In the genomic region with DNA sequence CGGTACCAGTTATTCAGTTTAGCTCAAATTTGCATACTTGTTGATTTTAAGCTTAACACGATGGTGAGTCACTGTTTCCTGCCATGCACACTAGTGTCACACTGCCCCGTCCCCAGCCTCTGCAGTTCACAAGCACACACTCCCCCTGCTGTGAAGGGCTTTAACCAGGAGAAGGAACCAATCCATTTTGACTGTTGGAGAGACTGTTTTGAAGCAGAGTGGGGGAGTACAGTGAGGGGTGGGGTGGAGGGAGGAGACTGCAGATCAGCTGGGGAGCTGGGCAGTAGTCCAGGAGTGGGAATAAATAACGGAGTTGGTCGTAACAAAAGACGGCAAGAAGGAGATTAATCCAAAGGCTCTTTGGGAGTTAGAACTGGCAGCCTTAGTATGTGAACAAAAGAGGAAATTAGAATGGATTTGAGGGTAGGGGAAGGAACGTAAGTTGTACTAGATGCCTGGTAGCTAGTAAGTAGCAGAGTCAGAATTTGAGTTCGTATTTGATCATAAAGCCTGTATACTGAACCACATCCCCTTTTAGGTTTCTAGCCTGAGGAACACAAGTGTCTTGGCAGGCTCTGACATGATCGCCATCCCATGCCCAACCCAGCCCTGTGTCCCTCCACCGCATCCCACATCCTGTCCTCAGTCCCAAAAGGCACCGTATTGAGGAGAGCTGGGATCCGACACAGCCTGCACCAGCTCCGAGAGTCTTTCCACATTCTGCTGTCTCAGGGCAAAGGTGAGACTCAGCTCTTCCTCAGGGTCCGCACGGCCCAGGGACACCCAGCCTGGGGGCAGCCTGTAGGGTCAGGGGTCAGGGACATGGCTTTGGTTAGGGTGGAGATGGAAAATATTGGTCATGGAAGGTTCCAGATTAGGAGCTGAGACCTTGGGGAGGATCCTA, we compare ENCODE assay signal across 8 cellular contexts. TPM values are rescaled to one million over a fixed set of nuclear protein-coding genes. Genes with fewer than 3 reads are reported as not detected.
A peak's percentile ranks its signal among the peaks of the same experiment; 100 is the strongest.
DNase-seq lines count a peak whose midpoint lies in the region; ATAC-seq and TF ChIP-seq lines count a peak whose summit lies in the region.

No MANE protein-coding gene starts in this region.

- H3K27ac ChIP-seq in iPS-18a (ENCODE audit: low read length) (no peak overlapping the region), spleen (peak overlapping the region; percentile 91 to 98 (median 94))

- 1 to 4% (median 3%) methylated on average over 15 of the region's 15 CpGs for WGBS in spleen, 5 donors

- H3K9me3 ChIP-seq in iPS-18a (ENCODE audit: control insufficient read depth, low read depth, low read length), result no peaks in the 10 kb centered on the region
- H3K9me3 ChIP-seq in spleen, result no peaks in the 10 kb centered on the region

- intact Hi-C loops in spleen (cut with DNase I; ENCODE audit: low total_unique reads), result no loop called here

- TF ChIP-seq POLR2A in spleen (IDR thresholded peaks at IDR 0.05), result peak in 1 of 3 donors; percentile 68

- DNase-seq in CD1c-positive myeloid dendritic cell (ENCODE audit: extremely low spot score) (peak; percentile 83), T-helper 1 cell (peak; percentile 42 to 72 (median 60)), astrocyte of the hippocampus (ENCODE audit: low read depth, low spot score) (peak; percentile 89), spleen (peak; percentile 86), HuH-7.5 (ENCODE audit: low spot score) (no peak), NCI-H2171 treated with DMSO at 0.1 percent for 48 hours (lab: John Stamatoyannopoulos, UW) (no peak)

- H3K36me3 ChIP-seq in iPS-18a (ENCODE audit: control insufficient read depth, low read depth, low read length) (peaks cover 2% of the 10 kb centered on the region), spleen (peaks cover 0 to 46% (median 29%) of the 10 kb centered on the region in 6 donors)

- TF ChIP-seq CTCF in spleen (IDR thresholded peaks at IDR 0.05 in 8 of 11, conservative IDR thresholded peaks at IDR 0.05 in 3 of 11), result peak in 1 of 11 experiments; percentile 8

- H3K4me3 ChIP-seq in iPS-18a (ENCODE audit: low read length) (peak overlapping the region; percentile 86), spleen (peak overlapping the region; percentile 66 to 95 (median 76))

- peak; percentile 24 for ATAC-seq in HG02852 (IDR thresholded peaks at IDR 0.05; ENCODE audit: unreplicated experiment)

- peaks cover 8% of the 10 kb centered on the region for H3K4me1 ChIP-seq in iPS-18a (ENCODE audit: control insufficient read depth, low read depth, low read length)
- H3K4me1 ChIP-seq in spleen, result peaks cover 20 to 84% (median 37%) of the 10 kb centered on the region in 6 donors

- H3K27me3 ChIP-seq in iPS-18a (ENCODE audit: control insufficient read depth, insufficient read depth, low read length) (no peaks in the 10 kb centered on the region), spleen (replicated peaks in 1 of 7) (no peaks in the 10 kb centered on the region)

- peak overlapping the region; percentile 64 for H3K9ac ChIP-seq in iPS-18a (ENCODE audit: low read length)

RNA-seq across cellular contexts. Expression of gene TPP1, which starts 0.9 kb away (rescaled TPM):
- total RNA-seq in spleen, result 100 to 1,000 TPM; 159 to 306 (median 232) TPM
- 10 to 100 TPM; 54.9 to 61.6 (median 60.6) TPM for polyA plus RNA-seq in spleen

RNA-seq across cellular contexts. Expression of gene TAF10, which starts 6.4 kb away (rescaled TPM):
- total RNA-seq in spleen, result 100 to 1,000 TPM; 133 to 159 (median 148) TPM
- polyA plus RNA-seq in spleen, result 100 to 1,000 TPM; 103 to 151 (median 140) TPM

RNA-seq across cellular contexts. Expression of gene ILK, which starts 14.8 kb away (rescaled TPM):
- total RNA-seq in spleen, result 100 to 1,000 TPM; 122 to 194 (median 141) TPM
- polyA plus RNA-seq in spleen, result 100 to 1,000 TPM in 1 of 3 donors, 10 to 100 TPM in 2; 71.4 to 108 (median 76.5) TPM

RNA-seq across cellular contexts. Expression of gene RRP8, which starts 15.0 kb away (rescaled TPM):
- total RNA-seq in spleen, result 10 to 100 TPM; 17.0 to 26.0 (median 22.7) TPM
- polyA plus RNA-seq in spleen, result 10 to 100 TPM; 23.7 to 28.4 (median 26.5) TPM

RNA-seq across cellular contexts. Expression of gene DCHS1, which starts 37.2 kb away (rescaled TPM):
- 10 to 100 TPM; 29.8 to 58.8 (median 43.4) TPM for total RNA-seq in spleen
- polyA plus RNA-seq in spleen, result 1 to 10 TPM; 1.9 to 7.6 (median 3.1) TPM

Comparison
In these comparisons a context has a peak if more than half of its experiments do, and no peak if none do; other contexts are left out.
1. DNase-seq: peak in CD1c-positive myeloid dendritic cell (single experiment), T-helper 1 cell (5 of 5), astrocyte of the hippocampus (single experiment) and spleen (single experiment); none in HuH-7.5 (single experiment) and NCI-H2171 treated with DMSO at 0.1 percent for 48 hours (single experiment).